Comparison of ENCODE assay signal across 14 cellular contexts in genomic region chr12:62268956-62269355, GRCh38. TPM values are rescaled to one million over a fixed set of nuclear protein-coding genes. Genes with fewer than 3 reads are reported as not detected.
DNase-seq lines count a peak whose midpoint lies in the region; ATAC-seq and TF ChIP-seq lines count a peak whose summit lies in the region.
"Had no signal": no experiment of that assay in that cellular context is flagged by ENCODE, and none has a peak within 500 bp of the region (broad histone marks: within the 10 kb centered on the region; RNA-seq: fewer than 3 reads in every experiment).

No MANE protein-coding gene starts in this region.

- H3K4me3 Mint-ChIP-seq in activated T-cell treated with anti-CD3 and anti-CD28 coated beads, Interleukin-2, amount 50 U/mL, for 4 hours = peak overlapping the region; percentile 37
- H3K4me3 Mint-ChIP-seq in T-helper 17 cell = peak overlapping the region; percentile 61

- H3K4me1 Mint-ChIP-seq in activated T-cell treated with anti-CD3 and anti-CD28 coated beads, Interleukin-2, amount 50 U/mL, for 4 hours (ENCODE audit: low read depth) = peaks cover 85% of the 10 kb centered on the region
- H3K4me1 Mint-ChIP-seq in T-helper 17 cell = peaks cover 60% of the 10 kb centered on the region

- no peaks in the 10 kb centered on the region for H3K27me3 Mint-ChIP-seq in activated T-cell treated with anti-CD3 and anti-CD28 coated beads, Interleukin-2, amount 50 U/mL, for 4 hours (ENCODE audit: low read depth)
- H3K27me3 Mint-ChIP-seq in T-helper 17 cell = no peaks in the 10 kb centered on the region
- H3K27me3 Mint-ChIP-seq: naive B cell had no signal

- H3K14ac ChIP-seq in neuronal stem cell (ENCODE audit: low read length) = no peak overlapping the region

- no peak overlapping the region for H2BK120ac ChIP-seq in neuronal stem cell (ENCODE audit: low read depth, low read length)

- H3K36me3 ChIP-seq in fibroblast of lung (ENCODE audit: control insufficient read depth, insufficient read depth, low read length) (no peaks in the 10 kb centered on the region), neuronal stem cell (replicated peaks in 1 of 2; ENCODE audit: control insufficient read depth in 2 of 2, insufficient read depth in 2 of 2, low read length in 2 of 2) (no peaks in the 10 kb centered on the region)

- H3K27ac Mint-ChIP-seq in T-helper 17 cell = no peak overlapping the region

- peaks cover 20% of the 10 kb centered on the region for H3K36me3 Mint-ChIP-seq in activated T-cell treated with anti-CD3 and anti-CD28 coated beads, Interleukin-2, amount 50 U/mL, for 4 hours (ENCODE audit: insufficient read depth)
- no peaks in the 10 kb centered on the region for H3K36me3 Mint-ChIP-seq in T-helper 17 cell (ENCODE audit: low read depth)
- H3K36me3 Mint-ChIP-seq: naive B cell had no signal

- WGBS in neuronal stem cell (ENCODE audit: extremely low coverage in 2 of 2, insufficient read length in 2 of 2, insufficient replicate concordance in 1 of 2), 2 donors = no CpG with 5 or more reads among the region's 3 CpGs

- TF ChIP-seq CTCF in fibroblast of lung (conservative IDR thresholded peaks at IDR 0.05 in 1 of 2, IDR thresholded peaks at IDR 0.05 in 1 of 2; ENCODE audit: low read depth in 1 of 2, low read length in 2 of 2) (no peak), omental fat pad (IDR thresholded peaks at IDR 0.05) (no peak)

- H3K27ac ChIP-seq in fibroblast of lung (ENCODE audit: insufficient read depth, low read length) (peak overlapping the region; percentile 68), neuronal stem cell (replicated peaks; ENCODE audit: low read length) (no peak overlapping the region)

- no peak overlapping the region for H3K23ac ChIP-seq in neuronal stem cell (ENCODE audit: low read depth, low read length, poor library complexity)

- peaks cover 98% of the 10 kb centered on the region for H3K79me2 ChIP-seq in fibroblast of lung (ENCODE audit: control insufficient read depth, insufficient read depth, low read length)

- no peak overlapping the region for H3K4ac ChIP-seq in neuronal stem cell (ENCODE audit: low read length)

- no peak overlapping the region for H3K9ac ChIP-seq in fibroblast of lung (ENCODE audit: insufficient read depth, low read length)
- no peak overlapping the region for H3K9ac ChIP-seq in neuronal stem cell (ENCODE audit: low read depth, low read length, poor library complexity)

- H3K79me1 ChIP-seq in neuronal stem cell (ENCODE audit: low read depth, low read length) = no peaks in the 10 kb centered on the region

- H4K20me1 ChIP-seq in fibroblast of lung (ENCODE audit: control insufficient read depth, extremely low read depth, insufficient read depth, low read length) = no peaks in the 10 kb centered on the region

- H3K4me1 ChIP-seq in fibroblast of lung (ENCODE audit: control insufficient read depth, extremely low read depth, insufficient read depth, low read length) (peaks cover 5% of the 10 kb centered on the region), neuronal stem cell (ENCODE audit: control insufficient read depth in 2 of 2, insufficient read depth in 1 of 2, low read depth in 1 of 2, low read length in 2 of 2) (no peaks in the 10 kb centered on the region)

- no peak overlapping the region for H2BK15ac ChIP-seq in neuronal stem cell (ENCODE audit: low read length)

- no peaks in the 10 kb centered on the region for H3K9me3 Mint-ChIP-seq in activated T-cell treated with anti-CD3 and anti-CD28 coated beads, Interleukin-2, amount 50 U/mL, for 4 hours
- H3K9me3 Mint-ChIP-seq: naive B cell had no signal

- H3K18ac ChIP-seq in neuronal stem cell (ENCODE audit: low read length) = no peak overlapping the region

- H3K4me2 ChIP-seq in fibroblast of lung (ENCODE audit: extremely low read depth, insufficient read depth, low read length) (peak overlapping the region; percentile 48), neuronal stem cell (ENCODE audit: insufficient read depth, low read length, poor library complexity, severe bottlenecking) (no peak overlapping the region)

- H2AFZ ChIP-seq in fibroblast of lung (ENCODE audit: low read length) (no peak overlapping the region), neuronal stem cell (ENCODE audit: low read length) (no peak overlapping the region)

- H2BK12ac ChIP-seq in neuronal stem cell (ENCODE audit: low read length) = no peak overlapping the region

- no peak overlapping the region for H3K4me3 ChIP-seq in fibroblast of lung (replicated peaks in 1 of 4; ENCODE audit: control extremely low read depth in 1 of 4, insufficient read depth in 1 of 4, low read depth in 3 of 4, low read length in 4 of 4)
- no peak overlapping the region for H3K4me3 ChIP-seq in neuronal stem cell (ENCODE audit: low read length in 2 of 2)

- no peaks in the 10 kb centered on the region for H3K27me3 ChIP-seq in fibroblast of lung (ENCODE audit: control insufficient read depth, insufficient read depth, low read length)
- no peaks in the 10 kb centered on the region for H3K27me3 ChIP-seq in neuronal stem cell (ENCODE audit: control insufficient read depth in 3 of 3, insufficient read depth in 3 of 3, low read depth in 1 of 3, low read length in 3 of 3)

- H4K8ac ChIP-seq in neuronal stem cell (ENCODE audit: low read depth, low read length) = no peak overlapping the region

- no peak overlapping the region for H4K91ac ChIP-seq in neuronal stem cell (ENCODE audit: low read depth, low read length, poor library complexity)

- H3K9me3 ChIP-seq in T-helper 17 cell (ENCODE audit: control insufficient read depth, low read length, poor library complexity, severe bottlenecking) = no peaks in the 10 kb centered on the region
- H3K9me3 ChIP-seq in fibroblast of lung (ENCODE audit: control insufficient read depth, insufficient read depth, low read depth, low read length) = no peaks in the 10 kb centered on the region
- no peaks in the 10 kb centered on the region for H3K9me3 ChIP-seq in neuronal stem cell (replicated peaks in 1 of 2; ENCODE audit: control insufficient read depth in 2 of 2, insufficient read depth in 1 of 2, low read depth in 1 of 2, low read length in 2 of 2)

- no peak overlapping the region for H2AK5ac ChIP-seq in neuronal stem cell (ENCODE audit: low read depth, low read length)

- peak; percentile 51 to 79 for ATAC-seq in activated T-cell treated with anti-CD3 and anti-CD28 coated beads, Interleukin-2, amount 50 U/mL, for 4 hours
- no peak for ATAC-seq in T-helper 17 cell
- peak; percentile 61 for ATAC-seq in stimulated activated naive CD8-positive, alpha-beta T cell treated with anti-CD3 and anti-CD28 coated beads, Interleukin-15, Interleukin-2, amounts not matched to agents 100 U/mL and 50 U/mL, for 24 hours
- no peak for ATAC-seq in GM18867 (IDR thresholded peaks at IDR 0.05; ENCODE audit: unreplicated experiment)
- ATAC-seq in omental fat pad (ENCODE audit: low FRiP score) = no peak

- DNase-seq in activated T-cell treated with anti-CD3 and anti-CD28 coated beads, Interleukin-2, amount 50 U/mL, for 4 hours = no peak
- DNase-seq in activated T-cell treated with anti-CD3 and anti-CD28 coated beads for 4 hours = no peak
- DNase-seq in T-helper 17 cell = no peak
- peak; percentile 74 to 84 for DNase-seq in fibroblast of lung (ENCODE audit: low read depth in 2 of 2)
- no peak for DNase-seq in stimulated activated naive CD8-positive, alpha-beta T cell treated with anti-CD3 and anti-CD28 coated beads, Interleukin-15, Interleukin-2, amounts not matched to agents 100 U/mL and 50 U/mL, for 24 hours
- no peak for DNase-seq in omental fat pad (ENCODE audit: low spot score)
- no peak for DNase-seq in neuronal stem cell (ENCODE audit: low spot score)
- DNase-seq: caudate nucleus, foreskin melanocyte, Kasumi-1, kidney glomerular epithelial cell, naive B cell, NCI-H345 had no signal

- no peak overlapping the region for H2BK5ac ChIP-seq in neuronal stem cell (ENCODE audit: low read length)

RNA-seq across cellular contexts. Expression of gene USP15, which starts 8.8 kb away (rescaled TPM):
- total RNA-seq in activated T-cell treated with anti-CD3 and anti-CD28 coated beads, Interleukin-2, amount 50 U/mL, for 4 hours = 10 to 100 TPM; 82.0 to 98.2 (median 94.3) TPM
- 100 to 1,000 TPM; 186 to 222 TPM for total RNA-seq in T-helper 17 cell
- total RNA-seq in fibroblast of lung = 40.6 and 57.6 TPM in 2 replicates
- polyA plus RNA-seq in fibroblast of lung = 63.1 and 64.3 TPM in 2 replicates
- 43.9 and 44.7 TPM in 2 replicates for polyA plus RNA-seq in fibroblast of lung (2012)
- polyA minus RNA-seq in fibroblast of lung (ENCODE audit: low replicate concordance) = 10.7 and 17.4 TPM in 2 replicates
- 100 to 1,000 TPM in 2 of 4 donors, 10 to 100 TPM in 2; 80.4 to 159 (median 111) TPM for total RNA-seq in omental fat pad
- polyA plus RNA-seq in neuronal stem cell (2013, experiment 1 of 2) = 19.9 TPM
- polyA plus RNA-seq in neuronal stem cell (2013, experiment 2 of 2) = 21.3 TPM

Comparison
In these comparisons a context has a peak if more than half of its experiments do, and no peak if none do; other contexts are left out.
1. ATAC-seq: peak in activated T-cell treated with anti-CD3 and anti-CD28 coated beads, Interleukin-2, amount 50 U/mL, for 4 hours (2 of 2) and stimulated activated naive CD8-positive, alpha-beta T cell treated with anti-CD3 and anti-CD28 coated beads, Interleukin-15, Interleukin-2, amounts not matched to agents 100 U/mL and 50 U/mL, for 24 hours (single experiment); none in T-helper 17 cell (single experiment), GM18867 (single experiment) and omental fat pad (single experiment).
2. DNase-seq: peak in fibroblast of lung (2 of 2); none in activated T-cell treated with anti-CD3 and anti-CD28 coated beads, Interleukin-2, amount 50 U/mL, for 4 hours (single experiment), activated T-cell treated with anti-CD3 and anti-CD28 coated beads for 4 hours (single experiment), T-helper 17 cell (0 of 3), stimulated activated naive CD8-positive, alpha-beta T cell treated with anti-CD3 and anti-CD28 coated beads, Interleukin-15, Interleukin-2, amounts not matched to agents 100 U/mL and 50 U/mL, for 24 hours (single experiment), omental fat pad (single experiment) and neuronal stem cell (single experiment).